1 cellular context compared by ENCODE assay signal in the genomic region with DNA sequence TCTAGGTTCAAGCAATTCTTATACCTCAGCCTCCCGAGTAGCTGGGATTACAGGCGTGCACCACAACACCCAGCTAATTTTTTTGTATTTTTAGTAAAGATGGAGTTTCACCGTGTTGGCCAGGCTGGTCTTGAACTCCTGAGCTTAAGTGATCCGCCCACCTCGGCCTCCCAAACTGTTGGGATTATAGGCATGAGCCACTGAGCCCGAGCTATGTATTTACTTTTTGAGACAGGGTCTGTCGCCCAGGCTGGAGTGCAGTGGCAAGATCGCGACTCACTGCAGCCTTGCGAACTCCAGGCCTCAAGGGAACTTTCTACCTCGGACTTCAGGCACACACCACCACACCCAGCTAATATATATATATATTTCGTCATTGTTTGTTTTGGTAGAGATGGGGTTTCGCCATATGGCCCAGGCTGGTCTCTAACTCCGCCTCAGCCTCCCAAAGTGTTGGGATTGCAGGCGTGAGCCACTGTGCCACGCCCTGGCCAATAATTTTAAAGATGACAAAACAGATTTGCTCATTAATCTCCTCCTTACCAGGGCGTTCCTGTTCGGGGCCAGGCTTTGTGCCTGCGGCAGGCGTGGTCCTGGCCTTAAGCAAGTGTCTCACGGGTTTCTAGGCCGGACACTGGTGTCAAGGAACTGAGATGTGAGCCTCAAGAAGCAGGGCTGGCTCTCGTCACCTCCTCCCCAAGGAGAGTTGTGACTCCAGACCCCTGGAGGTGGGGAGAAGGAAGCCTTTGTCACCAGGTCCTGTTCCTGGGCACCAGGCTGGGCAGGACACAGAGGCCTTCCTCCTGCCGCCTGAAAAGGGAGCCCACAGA.
TF ChIP-seq lines count a peak whose summit lies in the region.

No MANE protein-coding gene starts in this region.

TF ChIP-seq in HepG2, 621 proteins besides CTCF, POLR2A, EP300 and RAD21 (continued from another document and continues in another):
- TF ChIP-seq ZNF431 (CRISPR knock-in tag; IDR thresholded peaks at IDR 0.05; ENCODE audit: borderline replicate concordance, low read depth) (no peak), FOSL2 (CRISPR knock-in tag; IDR thresholded peaks at IDR 0.05) (no peak), ZNF367 (CRISPR knock-in tag; IDR thresholded peaks at IDR 0.05; ENCODE audit: borderline replicate concordance) (no peak), ZNF232 (CRISPR knock-in tag; IDR thresholded peaks at IDR 0.05; ENCODE audit: borderline replicate concordance) (0 out of 2 replicates have a peak, but pooled peaks have one; percentile 38), HNF4G (IDR thresholded peaks at IDR 0.05; ENCODE audit: borderline replicate concordance, low read depth, low read length) (peak; percentile 17; the same call in 1 of the 2 replicates), HNF4G (CRISPR knock-in tag; IDR thresholded peaks at IDR 0.05; ENCODE audit: borderline replicate concordance, low read depth) (no peak), ERF (CRISPR knock-in tag; IDR thresholded peaks at IDR 0.05) (peak; percentile 28; the same call in 1 of the 2 replicates), PRMT3 (CRISPR knock-in tag; IDR thresholded peaks at IDR 0.05; ENCODE audit: borderline replicate concordance, low read depth) (no peak), FOXP1 (IDR thresholded peaks at IDR 0.05) (no peak), FOXP1 (CRISPR knock-in tag; IDR thresholded peaks at IDR 0.05) (0 out of 2 replicates have a peak, but pooled peaks have one; percentile 38), ZNF549 (CRISPR knock-in tag; IDR thresholded peaks at IDR 0.05) (no peak), THAP11 (CRISPR knock-in tag; IDR thresholded peaks at IDR 0.05) (peak; percentile 50), EEA1 (CRISPR knock-in tag; IDR thresholded peaks at IDR 0.05; ENCODE audit: borderline replicate concordance) (no peak)
- TF ChIP-seq, protein P1, sequence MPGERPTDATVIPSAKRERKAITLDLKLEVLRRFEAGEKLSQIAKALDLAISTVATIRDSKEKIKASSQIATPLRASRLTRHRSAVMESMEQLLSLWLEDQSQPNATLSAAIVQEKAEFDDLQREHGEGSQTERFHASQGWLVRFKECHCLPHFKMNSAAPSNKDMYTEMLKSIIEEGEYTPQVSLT (CRISPR knock-in tag; IDR thresholded peaks at IDR 0.05; ENCODE audit: borderline replicate concordance, low read depth): no peak
- TF ChIP-seq, protein P2, sequence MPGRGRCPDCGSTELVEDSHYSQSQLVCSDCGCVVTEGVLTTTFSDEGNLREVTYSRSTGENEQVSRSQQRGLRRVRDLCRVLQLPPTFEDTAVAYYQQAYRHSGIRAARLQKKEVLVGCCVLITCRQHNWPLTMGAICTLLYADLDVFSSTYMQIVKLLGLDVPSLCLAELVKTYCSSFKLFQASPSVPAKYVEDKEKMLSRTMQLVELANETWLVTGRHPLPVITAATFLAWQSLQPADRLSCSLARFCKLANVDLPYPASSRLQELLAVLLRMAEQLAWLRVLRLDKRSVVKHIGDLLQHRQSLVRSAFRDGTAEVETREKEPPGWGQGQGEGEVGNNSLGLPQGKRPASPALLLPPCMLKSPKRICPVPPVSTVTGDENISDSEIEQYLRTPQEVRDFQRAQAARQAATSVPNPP (CRISPR knock-in tag; IDR thresholded peaks at IDR 0.05): no peak
- TF ChIP-seq, protein P3, sequence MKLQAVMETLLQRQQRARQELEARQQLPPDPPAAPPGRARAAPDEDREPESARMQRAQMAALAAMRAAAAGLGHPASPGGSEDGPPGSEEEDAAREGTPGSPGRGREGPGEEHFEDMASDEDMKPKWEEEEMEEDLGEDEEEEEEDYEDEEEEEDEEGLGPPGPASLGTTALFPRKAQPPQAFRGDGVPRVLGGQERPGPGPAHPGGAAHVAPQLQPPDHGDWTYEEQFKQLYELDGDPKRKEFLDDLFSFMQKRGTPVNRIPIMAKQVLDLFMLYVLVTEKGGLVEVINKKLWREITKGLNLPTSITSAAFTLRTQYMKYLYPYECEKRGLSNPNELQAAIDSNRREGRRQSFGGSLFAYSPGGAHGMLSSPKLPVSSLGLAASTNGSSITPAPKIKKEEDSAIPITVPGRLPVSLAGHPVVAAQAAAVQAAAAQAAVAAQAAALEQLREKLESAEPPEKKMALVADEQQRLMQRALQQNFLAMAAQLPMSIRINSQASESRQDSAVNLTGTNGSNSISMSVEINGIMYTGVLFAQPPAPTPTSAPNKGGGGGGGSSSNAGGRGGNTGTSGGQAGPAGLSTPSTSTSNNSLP (IDR thresholded peaks at IDR 0.05; ENCODE audit: low read depth, low read length): 0 out of 2 replicates have a peak, but pooled peaks have one; percentile 22
- TF ChIP-seq, protein P4, sequence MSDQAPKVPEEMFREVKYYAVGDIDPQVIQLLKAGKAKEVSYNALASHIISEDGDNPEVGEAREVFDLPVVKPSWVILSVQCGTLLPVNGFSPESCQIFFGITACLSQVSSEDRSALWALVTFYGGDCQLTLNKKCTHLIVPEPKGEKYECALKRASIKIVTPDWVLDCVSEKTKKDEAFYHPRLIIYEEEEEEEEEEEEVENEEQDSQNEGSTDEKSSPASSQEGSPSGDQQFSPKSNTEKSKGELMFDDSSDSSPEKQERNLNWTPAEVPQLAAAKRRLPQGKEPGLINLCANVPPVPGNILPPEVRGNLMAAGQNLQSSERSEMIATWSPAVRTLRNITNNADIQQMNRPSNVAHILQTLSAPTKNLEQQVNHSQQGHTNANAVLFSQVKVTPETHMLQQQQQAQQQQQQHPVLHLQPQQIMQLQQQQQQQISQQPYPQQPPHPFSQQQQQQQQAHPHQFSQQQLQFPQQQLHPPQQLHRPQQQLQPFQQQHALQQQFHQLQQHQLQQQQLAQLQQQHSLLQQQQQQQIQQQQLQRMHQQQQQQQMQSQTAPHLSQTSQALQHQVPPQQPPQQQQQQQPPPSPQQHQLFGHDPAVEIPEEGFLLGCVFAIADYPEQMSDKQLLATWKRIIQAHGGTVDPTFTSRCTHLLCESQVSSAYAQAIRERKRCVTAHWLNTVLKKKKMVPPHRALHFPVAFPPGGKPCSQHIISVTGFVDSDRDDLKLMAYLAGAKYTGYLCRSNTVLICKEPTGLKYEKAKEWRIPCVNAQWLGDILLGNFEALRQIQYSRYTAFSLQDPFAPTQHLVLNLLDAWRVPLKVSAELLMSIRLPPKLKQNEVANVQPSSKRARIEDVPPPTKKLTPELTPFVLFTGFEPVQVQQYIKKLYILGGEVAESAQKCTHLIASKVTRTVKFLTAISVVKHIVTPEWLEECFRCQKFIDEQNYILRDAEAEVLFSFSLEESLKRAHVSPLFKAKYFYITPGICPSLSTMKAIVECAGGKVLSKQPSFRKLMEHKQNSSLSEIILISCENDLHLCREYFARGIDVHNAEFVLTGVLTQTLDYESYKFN (CRISPR knock-in tag; conservative IDR thresholded peaks at IDR 0.05): peak; percentile 28; the same call in 1 of the 2 replicates
- TF ChIP-seq, protein P5, sequence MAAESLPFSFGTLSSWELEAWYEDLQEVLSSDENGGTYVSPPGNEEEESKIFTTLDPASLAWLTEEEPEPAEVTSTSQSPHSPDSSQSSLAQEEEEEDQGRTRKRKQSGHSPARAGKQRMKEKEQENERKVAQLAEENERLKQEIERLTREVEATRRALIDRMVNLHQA (CRISPR knock-in tag; IDR thresholded peaks at IDR 0.05): no peak
- TF ChIP-seq, protein P6, sequence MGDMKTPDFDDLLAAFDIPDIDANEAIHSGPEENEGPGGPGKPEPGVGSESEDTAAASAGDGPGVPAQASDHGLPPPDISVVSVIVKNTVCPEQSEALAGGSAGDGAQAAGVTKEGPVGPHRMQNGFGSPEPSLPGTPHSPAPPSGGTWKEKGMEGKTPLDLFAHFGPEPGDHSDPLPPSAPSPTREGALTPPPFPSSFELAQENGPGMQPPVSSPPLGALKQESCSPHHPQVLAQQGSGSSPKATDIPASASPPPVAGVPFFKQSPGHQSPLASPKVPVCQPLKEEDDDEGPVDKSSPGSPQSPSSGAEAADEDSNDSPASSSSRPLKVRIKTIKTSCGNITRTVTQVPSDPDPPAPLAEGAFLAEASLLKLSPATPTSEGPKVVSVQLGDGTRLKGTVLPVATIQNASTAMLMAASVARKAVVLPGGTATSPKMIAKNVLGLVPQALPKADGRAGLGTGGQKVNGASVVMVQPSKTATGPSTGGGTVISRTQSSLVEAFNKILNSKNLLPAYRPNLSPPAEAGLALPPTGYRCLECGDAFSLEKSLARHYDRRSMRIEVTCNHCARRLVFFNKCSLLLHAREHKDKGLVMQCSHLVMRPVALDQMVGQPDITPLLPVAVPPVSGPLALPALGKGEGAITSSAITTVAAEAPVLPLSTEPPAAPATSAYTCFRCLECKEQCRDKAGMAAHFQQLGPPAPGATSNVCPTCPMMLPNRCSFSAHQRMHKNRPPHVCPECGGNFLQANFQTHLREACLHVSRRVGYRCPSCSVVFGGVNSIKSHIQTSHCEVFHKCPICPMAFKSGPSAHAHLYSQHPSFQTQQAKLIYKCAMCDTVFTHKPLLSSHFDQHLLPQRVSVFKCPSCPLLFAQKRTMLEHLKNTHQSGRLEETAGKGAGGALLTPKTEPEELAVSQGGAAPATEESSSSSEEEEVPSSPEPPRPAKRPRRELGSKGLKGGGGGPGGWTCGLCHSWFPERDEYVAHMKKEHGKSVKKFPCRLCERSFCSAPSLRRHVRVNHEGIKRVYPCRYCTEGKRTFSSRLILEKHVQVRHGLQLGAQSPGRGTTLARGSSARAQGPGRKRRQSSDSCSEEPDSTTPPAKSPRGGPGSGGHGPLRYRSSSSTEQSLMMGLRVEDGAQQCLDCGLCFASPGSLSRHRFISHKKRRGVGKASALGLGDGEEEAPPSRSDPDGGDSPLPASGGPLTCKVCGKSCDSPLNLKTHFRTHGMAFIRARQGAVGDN (CRISPR knock-in tag; IDR thresholded peaks at IDR 0.05): peak; percentile 64
- TF ChIP-seq, protein P7, sequence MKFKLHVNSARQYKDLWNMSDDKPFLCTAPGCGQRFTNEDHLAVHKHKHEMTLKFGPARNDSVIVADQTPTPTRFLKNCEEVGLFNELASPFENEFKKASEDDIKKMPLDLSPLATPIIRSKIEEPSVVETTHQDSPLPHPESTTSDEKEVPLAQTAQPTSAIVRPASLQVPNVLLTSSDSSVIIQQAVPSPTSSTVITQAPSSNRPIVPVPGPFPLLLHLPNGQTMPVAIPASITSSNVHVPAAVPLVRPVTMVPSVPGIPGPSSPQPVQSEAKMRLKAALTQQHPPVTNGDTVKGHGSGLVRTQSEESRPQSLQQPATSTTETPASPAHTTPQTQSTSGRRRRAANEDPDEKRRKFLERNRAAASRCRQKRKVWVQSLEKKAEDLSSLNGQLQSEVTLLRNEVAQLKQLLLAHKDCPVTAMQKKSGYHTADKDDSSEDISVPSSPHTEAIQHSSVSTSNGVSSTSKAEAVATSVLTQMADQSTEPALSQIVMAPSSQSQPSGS (CRISPR knock-in tag; IDR thresholded peaks at IDR 0.05): 0 out of 2 replicates have a peak, but pooled peaks have one; percentile 24
- TF ChIP-seq, protein P8, sequence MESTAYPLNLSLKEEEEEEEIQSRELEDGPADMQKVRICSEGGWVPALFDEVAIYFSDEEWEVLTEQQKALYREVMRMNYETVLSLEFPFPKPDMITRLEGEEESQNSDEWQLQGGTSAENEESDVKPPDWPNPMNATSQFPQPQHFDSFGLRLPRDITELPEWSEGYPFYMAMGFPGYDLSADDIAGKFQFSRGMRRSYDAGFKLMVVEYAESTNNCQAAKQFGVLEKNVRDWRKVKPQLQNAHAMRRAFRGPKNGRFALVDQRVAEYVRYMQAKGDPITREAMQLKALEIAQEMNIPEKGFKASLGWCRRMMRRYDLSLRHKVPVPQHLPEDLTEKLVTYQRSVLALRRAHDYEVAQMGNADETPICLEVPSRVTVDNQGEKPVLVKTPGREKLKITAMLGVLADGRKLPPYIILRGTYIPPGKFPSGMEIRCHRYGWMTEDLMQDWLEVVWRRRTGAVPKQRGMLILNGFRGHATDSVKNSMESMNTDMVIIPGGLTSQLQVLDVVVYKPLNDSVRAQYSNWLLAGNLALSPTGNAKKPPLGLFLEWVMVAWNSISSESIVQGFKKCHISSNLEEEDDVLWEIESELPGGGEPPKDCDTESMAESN (CRISPR knock-in tag; conservative IDR thresholded peaks at IDR 0.05): 0 out of 2 replicates have a peak, but pooled peaks have one; percentile 36
- TF ChIP-seq, protein P9, sequence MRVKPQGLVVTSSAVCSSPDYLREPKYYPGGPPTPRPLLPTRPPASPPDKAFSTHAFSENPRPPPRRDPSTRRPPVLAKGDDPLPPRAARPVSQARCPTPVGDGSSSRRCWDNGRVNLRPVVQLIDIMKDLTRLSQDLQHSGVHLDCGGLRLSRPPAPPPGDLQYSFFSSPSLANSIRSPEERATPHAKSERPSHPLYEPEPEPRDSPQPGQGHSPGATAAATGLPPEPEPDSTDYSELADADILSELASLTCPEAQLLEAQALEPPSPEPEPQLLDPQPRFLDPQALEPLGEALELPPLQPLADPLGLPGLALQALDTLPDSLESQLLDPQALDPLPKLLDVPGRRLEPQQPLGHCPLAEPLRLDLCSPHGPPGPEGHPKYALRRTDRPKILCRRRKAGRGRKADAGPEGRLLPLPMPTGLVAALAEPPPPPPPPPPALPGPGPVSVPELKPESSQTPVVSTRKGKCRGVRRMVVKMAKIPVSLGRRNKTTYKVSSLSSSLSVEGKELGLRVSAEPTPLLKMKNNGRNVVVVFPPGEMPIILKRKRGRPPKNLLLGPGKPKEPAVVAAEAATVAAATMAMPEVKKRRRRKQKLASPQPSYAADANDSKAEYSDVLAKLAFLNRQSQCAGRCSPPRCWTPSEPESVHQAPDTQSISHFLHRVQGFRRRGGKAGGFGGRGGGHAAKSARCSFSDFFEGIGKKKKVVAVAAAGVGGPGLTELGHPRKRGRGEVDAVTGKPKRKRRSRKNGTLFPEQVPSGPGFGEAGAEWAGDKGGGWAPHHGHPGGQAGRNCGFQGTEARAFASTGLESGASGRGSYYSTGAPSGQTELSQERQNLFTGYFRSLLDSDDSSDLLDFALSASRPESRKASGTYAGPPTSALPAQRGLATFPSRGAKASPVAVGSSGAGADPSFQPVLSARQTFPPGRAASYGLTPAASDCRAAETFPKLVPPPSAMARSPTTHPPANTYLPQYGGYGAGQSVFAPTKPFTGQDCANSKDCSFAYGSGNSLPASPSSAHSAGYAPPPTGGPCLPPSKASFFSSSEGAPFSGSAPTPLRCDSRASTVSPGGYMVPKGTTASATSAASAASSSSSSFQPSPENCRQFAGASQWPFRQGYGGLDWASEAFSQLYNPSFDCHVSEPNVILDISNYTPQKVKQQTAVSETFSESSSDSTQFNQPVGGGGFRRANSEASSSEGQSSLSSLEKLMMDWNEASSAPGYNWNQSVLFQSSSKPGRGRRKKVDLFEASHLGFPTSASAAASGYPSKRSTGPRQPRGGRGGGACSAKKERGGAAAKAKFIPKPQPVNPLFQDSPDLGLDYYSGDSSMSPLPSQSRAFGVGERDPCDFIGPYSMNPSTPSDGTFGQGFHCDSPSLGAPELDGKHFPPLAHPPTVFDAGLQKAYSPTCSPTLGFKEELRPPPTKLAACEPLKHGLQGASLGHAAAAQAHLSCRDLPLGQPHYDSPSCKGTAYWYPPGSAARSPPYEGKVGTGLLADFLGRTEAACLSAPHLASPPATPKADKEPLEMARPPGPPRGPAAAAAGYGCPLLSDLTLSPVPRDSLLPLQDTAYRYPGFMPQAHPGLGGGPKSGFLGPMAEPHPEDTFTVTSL (CRISPR knock-in tag; IDR thresholded peaks at IDR 0.05; ENCODE audit: borderline replicate concordance): no peak
- TF ChIP-seq, protein P10, sequence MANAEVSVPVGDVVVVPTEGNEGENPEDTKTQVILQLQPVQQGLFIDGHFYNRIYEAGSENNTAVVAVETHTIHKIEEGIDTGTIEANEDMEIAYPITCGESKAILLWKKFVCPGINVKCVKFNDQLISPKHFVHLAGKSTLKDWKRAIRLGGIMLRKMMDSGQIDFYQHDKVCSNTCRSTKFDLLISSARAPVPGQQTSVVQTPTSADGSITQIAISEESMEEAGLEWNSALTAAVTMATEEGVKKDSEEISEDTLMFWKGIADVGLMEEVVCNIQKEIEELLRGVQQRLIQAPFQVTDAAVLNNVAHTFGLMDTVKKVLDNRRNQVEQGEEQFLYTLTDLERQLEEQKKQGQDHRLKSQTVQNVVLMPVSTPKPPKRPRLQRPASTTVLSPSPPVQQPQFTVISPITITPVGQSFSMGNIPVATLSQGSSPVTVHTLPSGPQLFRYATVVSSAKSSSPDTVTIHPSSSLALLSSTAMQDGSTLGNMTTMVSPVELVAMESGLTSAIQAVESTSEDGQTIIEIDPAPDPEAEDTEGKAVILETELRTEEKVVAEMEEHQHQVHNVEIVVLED (CRISPR knock-in tag; IDR thresholded peaks at IDR 0.05; ENCODE audit: borderline replicate concordance): no peak
